In genomic region chr19:35608250-35608649, GRCh38 we compare ENCODE assay signal across 25 cellular contexts. TPM values are rescaled to one million over a fixed set of nuclear protein-coding genes. Genes with fewer than 3 reads are reported as not detected.
A peak's percentile ranks its signal among the peaks of the same experiment; 100 is the strongest.
DNase-seq lines count a peak whose midpoint lies in the region; ATAC-seq and TF ChIP-seq lines count a peak whose summit lies in the region.
"Had no signal": no experiment of that assay in that cellular context is flagged by ENCODE, and none has a peak within 500 bp of the region (broad histone marks: within the 10 kb centered on the region; RNA-seq: fewer than 3 reads in every experiment).

No MANE protein-coding gene starts in this region.

- peak overlapping the region in 1 of 2 donors; percentile 15 for H3K4me3 Mint-ChIP-seq in activated T-cell treated with anti-CD3 and anti-CD28 coated beads, Interleukin-2, amount 50 U/mL, for 72 hours
- peak overlapping the region; percentile 6 for H3K4me3 Mint-ChIP-seq in T-helper 2 cell treated with Interferon-gamma antibody and Interleukin-4, amounts not matched to agents 5 μg/mL and 100 μg/mL, for 36 hours
- H3K4me3 Mint-ChIP-seq in naive B cell = peak overlapping the region in 6 of 8 donors; percentile 20 to 76 (median 58)

- peaks cover 10 to 11% of the 10 kb centered on the region in 2 donors for H3K36me3 Mint-ChIP-seq in activated T-cell treated with anti-CD3 and anti-CD28 coated beads, Interleukin-2, amount 50 U/mL, for 72 hours (ENCODE audit: insufficient read depth in 2 of 2)
- H3K36me3 Mint-ChIP-seq in T-helper 2 cell treated with Interferon-gamma antibody and Interleukin-4, amounts not matched to agents 5 μg/mL and 100 μg/mL, for 36 hours (ENCODE audit: low read depth) = peaks cover 9% of the 10 kb centered on the region
- peaks cover 0 to 6% of the 10 kb centered on the region in 2 donors for H3K36me3 Mint-ChIP-seq in naive B cell

- peak overlapping the region; percentile 56 for H3K27ac Mint-ChIP-seq in activated T-cell treated with anti-CD3 and anti-CD28 coated beads, Interleukin-2, amount 50 U/mL, for 72 hours
- H3K27ac Mint-ChIP-seq in T-helper 2 cell treated with Interferon-gamma antibody and Interleukin-4, amounts not matched to agents 5 μg/mL and 100 μg/mL, for 36 hours = peak overlapping the region; percentile 28
- H3K27ac Mint-ChIP-seq in naive B cell = peak overlapping the region; percentile 93 to 98 (median 97)

- no peaks in the 10 kb centered on the region for H3K36me3 ChIP-seq in right atrium auricular region
- H3K36me3 ChIP-seq: breast epithelium had no signal

- H3K9me3 Mint-ChIP-seq in activated T-cell treated with anti-CD3 and anti-CD28 coated beads, Interleukin-2, amount 50 U/mL, for 72 hours = peaks cover 7 to 8% of the 10 kb centered on the region in 2 donors
- H3K9me3 Mint-ChIP-seq in T-helper 2 cell treated with Interferon-gamma antibody and Interleukin-4, amounts not matched to agents 5 μg/mL and 100 μg/mL, for 36 hours = peaks cover 21% of the 10 kb centered on the region
- H3K9me3 Mint-ChIP-seq in naive B cell = peaks cover 0 to 7% (median 6%) of the 10 kb centered on the region in 7 donors

- no peak for TF ChIP-seq CTCF in right atrium auricular region (IDR thresholded peaks at IDR 0.05)

- no peaks in the 10 kb centered on the region for H3K27me3 ChIP-seq in right atrium auricular region
- H3K27me3 ChIP-seq: breast epithelium had no signal

- DNase-seq in activated T-cell treated with anti-CD3 and anti-CD28 coated beads, Interleukin-2, amount 50 U/mL, for 72 hours = no peak
- DNase-seq in activated T-cell treated with anti-CD3 and anti-CD28 coated beads for 4 hours = no peak
- no peak for DNase-seq in T-helper 2 cell treated with Interferon-gamma antibody and Interleukin-4, amounts not matched to agents 5 μg/mL and 100 μg/mL, for 36 hours (ENCODE audit: low spot score)
- DNase-seq in naive B cell = peak; percentile 40
- no peak for DNase-seq in right atrium auricular region (ENCODE audit: low spot score)
- DNase-seq in AML-193 (lab: John Stamatoyannopoulos, UW) = no peak
- DNase-seq: activated CD4-positive, alpha-beta T cell treated with anti-CD3 and anti-CD28 coated beads, Interleukin-2, amount 50 U/mL, for 48 hours; CD4-positive, alpha-beta memory T cell; DMS79 treated with DMSO at 0.1 percent for 48 hours; foreskin melanocyte; GOT3; kidney; NCI-H1048; NCI-H2029 treated with DMSO at 0.1 percent for 48 hours; NCI-H446 treated with DMSO at 0.1 percent for 48 hours; right cardiac atrium had no signal

- no peak for TF ChIP-seq RAD21 in Ishikawa (IDR thresholded peaks at IDR 0.05; ENCODE audit: low read depth)

- no peaks in the 10 kb centered on the region for H3K27me3 Mint-ChIP-seq in activated T-cell treated with anti-CD3 and anti-CD28 coated beads, Interleukin-2, amount 50 U/mL, for 72 hours (ENCODE audit: low read depth)
- no peaks in the 10 kb centered on the region for H3K27me3 Mint-ChIP-seq in T-helper 2 cell treated with Interferon-gamma antibody and Interleukin-4, amounts not matched to agents 5 μg/mL and 100 μg/mL, for 36 hours (ENCODE audit: low read depth)
- peaks cover 0 to 3% (median 0%) of the 10 kb centered on the region in 3 donors for H3K27me3 Mint-ChIP-seq in naive B cell

- TF ChIP-seq EP300 in Ishikawa (IDR thresholded peaks at IDR 0.05; ENCODE audit: borderline replicate concordance) = no peak

- H3K4me3 ChIP-seq in right atrium auricular region = no peak overlapping the region
- H3K4me3 ChIP-seq: breast epithelium had no signal

- H3K4me1 Mint-ChIP-seq in activated T-cell treated with anti-CD3 and anti-CD28 coated beads, Interleukin-2, amount 50 U/mL, for 72 hours (ENCODE audit: low read depth) = peaks cover 20% of the 10 kb centered on the region
- peaks cover 22% of the 10 kb centered on the region for H3K4me1 Mint-ChIP-seq in T-helper 2 cell treated with Interferon-gamma antibody and Interleukin-4, amounts not matched to agents 5 μg/mL and 100 μg/mL, for 36 hours (ENCODE audit: low read depth)
- H3K4me1 Mint-ChIP-seq in naive B cell = peaks cover 28 to 45% (median 35%) of the 10 kb centered on the region in 3 donors

- H3K4me1 ChIP-seq in right atrium auricular region = peaks cover 0 to 12% of the 10 kb centered on the region in 2 donors

- ATAC-seq in activated T-cell treated with anti-CD3 and anti-CD28 coated beads, Interleukin-2, amount 50 U/mL, for 72 hours (replicated peaks in 1 of 2) = no peak
- ATAC-seq in naive B cell (ENCODE audit: low read depth in 2 of 2) (no peak), GM18868 (IDR thresholded peaks at IDR 0.05; ENCODE audit: unreplicated experiment) (no peak)
- ATAC-seq: right cardiac atrium had no signal

- H3K9me3 ChIP-seq in right atrium auricular region = peaks cover 0 to 12% of the 10 kb centered on the region in 2 donors
- H3K9me3 ChIP-seq: breast epithelium had no signal

- no peak overlapping the region for H3K27ac ChIP-seq in right atrium auricular region
- H3K27ac ChIP-seq: breast epithelium, epithelial cell of prostate, RWPE1 had no signal

TF ChIP-seq in Ishikawa, 13 proteins besides CTCF, POLR2A, EP300 and RAD21:
- TF ChIP-seq REST (IDR thresholded peaks at IDR 0.05; ENCODE audit: low read depth) (no peak), YY1 (IDR thresholded peaks at IDR 0.05; ENCODE audit: low read depth) (0 out of 2 replicates have a peak, but pooled peaks have one; percentile 36)

RNA-seq across cellular contexts. Expression of gene HAUS5, which starts 4.3 kb away (rescaled TPM):
- 10 to 100 TPM; 39.2 to 55.3 TPM for total RNA-seq in activated T-cell treated with anti-CD3 and anti-CD28 coated beads, Interleukin-2, amount 50 U/mL, for 72 hours
- 1 to 10 TPM; 6.7 to 9.8 (median 8.6) TPM for polyA plus RNA-seq in naive B cell (ENCODE audit: low read depth in 6 of 6)
- total RNA-seq in right atrium auricular region = 1 to 10 TPM; 2.2 to 3.9 TPM

RNA-seq across cellular contexts. Expression of gene RBM42, which starts 20.6 kb away (rescaled TPM):
- 100 to 1,000 TPM; 105 to 130 TPM for total RNA-seq in activated T-cell treated with anti-CD3 and anti-CD28 coated beads, Interleukin-2, amount 50 U/mL, for 72 hours
- polyA plus RNA-seq in naive B cell (ENCODE audit: low read depth in 6 of 6) = 10 to 100 TPM; 30.6 to 71.1 (median 50.9) TPM
- total RNA-seq in right atrium auricular region = 10 to 100 TPM; 40.4 to 52.4 TPM

RNA-seq across cellular contexts. Expression of gene PMIS2, which starts 22.3 kb away (rescaled TPM):
- not detected for total RNA-seq in activated T-cell treated with anti-CD3 and anti-CD28 coated beads, Interleukin-2, amount 50 U/mL, for 72 hours
- not detected for polyA plus RNA-seq in naive B cell (ENCODE audit: low read depth in 6 of 6)
- not detected for total RNA-seq in right atrium auricular region
- total RNA-seq: breast epithelium; CD4-positive, alpha-beta memory T cell; dermis microvascular lymphatic vessel endothelial cell; kidney; lung microvascular endothelial cell; omental fat pad; right cardiac atrium; temporal lobe had no signal
- polyA plus RNA-seq: CD4-positive, alpha-beta memory T cell; right cardiac atrium had no signal

RNA-seq across cellular contexts. Expression of gene ETV2, which starts 33.3 kb away (rescaled TPM):
- total RNA-seq in activated T-cell treated with anti-CD3 and anti-CD28 coated beads, Interleukin-2, amount 50 U/mL, for 72 hours = 1 to 10 TPM; 1.7 to 2.5 TPM
- polyA plus RNA-seq in naive B cell (ENCODE audit: low read depth in 6 of 6) = under 1 TPM in 1 of 6 donors, not detected in 5; 0.61 TPM
- total RNA-seq in right atrium auricular region = 1 to 10 TPM in 1 of 2 donors, not detected in 1; 1.2 TPM
- total RNA-seq: temporal lobe had no signal

RNA-seq across cellular contexts. Expression of gene COX6B1, which starts 39.9 kb away (rescaled TPM):
- 100 to 1,000 TPM; 277 to 288 TPM for total RNA-seq in activated T-cell treated with anti-CD3 and anti-CD28 coated beads, Interleukin-2, amount 50 U/mL, for 72 hours
- 100 to 1,000 TPM; 623 to 732 (median 678) TPM for polyA plus RNA-seq in naive B cell (ENCODE audit: low read depth in 6 of 6)
- total RNA-seq in right atrium auricular region = 1,000 to 10,000 TPM; 1,397 to 1,663 TPM

Comparison
In these comparisons a context has a peak if more than half of its experiments do, and no peak if none do; other contexts are left out.
1. H3K27ac Mint-ChIP-seq: peak in every context shown above with its lines; median percentile 97 in naive B cell; 56 in activated T-cell treated with anti-CD3 and anti-CD28 coated beads, Interleukin-2, amount 50 U/mL, for 72 hours; 28 in T-helper 2 cell treated with Interferon-gamma antibody and Interleukin-4, amounts not matched to agents 5 μg/mL and 100 μg/mL, for 36 hours.
2. RNA of gene HAUS5, which starts 4.3 kb away (total RNA-seq): 39.2 to 55.3 TPM in activated T-cell treated with anti-CD3 and anti-CD28 coated beads, Interleukin-2, amount 50 U/mL, for 72 hours; 2.2 to 3.9 TPM in right atrium auricular region; every median in the first group is over 4 times any median in the second.